20 cellular contexts compared by ENCODE assay signal in the genomic region with DNA sequence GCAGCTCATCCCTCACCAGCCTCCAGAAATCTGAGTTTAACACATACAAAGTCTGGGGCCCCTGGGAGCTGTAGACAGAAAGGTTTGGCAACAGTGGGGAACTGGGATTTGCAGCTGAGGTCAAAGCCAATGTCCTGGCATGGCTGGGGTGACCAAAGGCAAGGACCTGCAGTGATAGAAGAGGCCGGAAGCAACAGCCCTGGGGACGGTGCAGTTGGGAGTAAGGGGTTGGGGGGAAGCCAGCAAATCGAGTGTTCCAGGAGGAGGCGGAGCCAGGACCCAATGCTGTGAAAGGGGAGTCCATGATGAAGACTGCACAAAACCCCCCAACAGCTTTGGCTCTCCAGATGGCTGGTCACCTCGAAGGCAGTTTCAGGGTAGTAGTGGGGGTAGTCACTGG.
DNase-seq lines count a peak whose midpoint lies in the region; ATAC-seq and TF ChIP-seq lines count a peak whose summit lies in the region.
"Had no signal": no experiment of that assay in that cellular context is flagged by ENCODE, and none has a peak within 500 bp of the region (broad histone marks: within the 10 kb centered on the region; RNA-seq: fewer than 3 reads in every experiment).

No MANE protein-coding gene starts in this region.

- H3K27me3 ChIP-seq in AG04450 (ENCODE audit: control insufficient read depth, insufficient read depth, low read length) (peaks cover 15% of the 10 kb centered on the region), mesenchymal stem cell (ENCODE audit: control insufficient read depth in 1 of 2, insufficient read depth in 1 of 2, low read length in 2 of 2) (peaks cover 0 to 22% of the 10 kb centered on the region in 2 experiments)
- peaks cover 9% of the 10 kb centered on the region for H3K27me3 ChIP-seq in CD4-positive, CD25-positive, alpha-beta regulatory T cell (ENCODE audit: control insufficient read depth, insufficient read depth, low read length)
- H3K27me3 ChIP-seq: brain microvascular endothelial cell, Peyer's patch had no signal

- H3K4me1 Mint-ChIP-seq in CD4-positive, CD25-positive, alpha-beta regulatory T cell = peaks cover 1 to 17% (median 6%) of the 10 kb centered on the region in 4 donors
- H3K4me1 Mint-ChIP-seq in WTC11 = peaks cover 26% of the 10 kb centered on the region
- H3K4me1 Mint-ChIP-seq in type B pancreatic cell (ENCODE audit: unreplicated experiment) = peaks cover 46% of the 10 kb centered on the region

- peak overlapping the region; percentile 11 for H3K27ac ChIP-seq in AG04450 (ENCODE audit: low read depth, low read length)
- H3K27ac ChIP-seq in CD4-positive, CD25-positive, alpha-beta regulatory T cell (ENCODE audit: insufficient read depth, low read length, poor library complexity, severe bottlenecking) = no peak overlapping the region
- H3K27ac ChIP-seq in mesenchymal stem cell (ENCODE audit: low read length, poor library complexity, severe bottlenecking) = no peak overlapping the region
- H3K27ac ChIP-seq: brain microvascular endothelial cell, Peyer's patch had no signal

- H3K23ac ChIP-seq in mesenchymal stem cell (ENCODE audit: low read length in 2 of 2) = no peak overlapping the region

- H3K9me3 Mint-ChIP-seq in CD4-positive, CD25-positive, alpha-beta regulatory T cell = no peaks in the 10 kb centered on the region
- H3K9me3 Mint-ChIP-seq in WTC11 = no peaks in the 10 kb centered on the region
- H3K9me3 Mint-ChIP-seq in type B pancreatic cell = no peaks in the 10 kb centered on the region
- H3K9me3 Mint-ChIP-seq: activated CD4-positive, alpha-beta memory T cell treated with anti-CD3 and anti-CD28 coated beads for 36 hours; naive thymus-derived CD8-positive, alpha-beta T cell had no signal

- no peaks in the 10 kb centered on the region for H3K36me3 ChIP-seq in CD4-positive, CD25-positive, alpha-beta regulatory T cell (ENCODE audit: control insufficient read depth, insufficient read depth, low read length)
- H3K36me3 ChIP-seq in mesenchymal stem cell (ENCODE audit: control insufficient read depth in 1 of 2, insufficient read depth in 2 of 2, low read depth in 1 of 2, low read length in 2 of 2) = no peaks in the 10 kb centered on the region
- H3K36me3 ChIP-seq: brain microvascular endothelial cell, Peyer's patch had no signal

- peaks cover 7% of the 10 kb centered on the region for H3K4me1 ChIP-seq in CD4-positive, CD25-positive, alpha-beta regulatory T cell (ENCODE audit: control insufficient read depth, insufficient read depth, low read length, poor library complexity, severe bottlenecking)
- no peaks in the 10 kb centered on the region for H3K4me1 ChIP-seq in mesenchymal stem cell (ENCODE audit: control insufficient read depth, insufficient read depth, low read depth, low read length)

- no peak overlapping the region for H3K4ac ChIP-seq in mesenchymal stem cell (ENCODE audit: low read depth in 1 of 2, low read length in 2 of 2)

- no peaks in the 10 kb centered on the region for H3K79me1 ChIP-seq in mesenchymal stem cell (replicated peaks; ENCODE audit: low read length, poor library complexity, severe bottlenecking)

- H2AFZ ChIP-seq in mesenchymal stem cell (ENCODE audit: low read depth, low read length) = no peak overlapping the region

- H3K27ac Mint-ChIP-seq in CD4-positive, CD25-positive, alpha-beta regulatory T cell = peak overlapping the region in 2 of 3 donors; percentile 71 to 73
- H3K27ac Mint-ChIP-seq in WTC11 (0 out of 2 replicates have a peak overlapping the region, but pooled peaks have one; percentile 1), type B pancreatic cell (no peak overlapping the region)
- H3K27ac Mint-ChIP-seq: activated CD4-positive, alpha-beta memory T cell treated with anti-CD3 and anti-CD28 coated beads for 36 hours had no signal

- no peak for DNase-seq in AG04450 (ENCODE audit: low read depth, low spot score)
- no peak for DNase-seq in CD4-positive, CD25-positive, alpha-beta regulatory T cell
- no peak for DNase-seq in WTC11 (ENCODE audit: low spot score)
- DNase-seq in mesenchymal stem cell = no peak
- DNase-seq in NCI-H1694 (lab: John Stamatoyannopoulos, UW) = no peak
- no peak for DNase-seq in type B pancreatic cell (ENCODE audit: extremely low spot score, unreplicated experiment)
- no peak for DNase-seq in stimulated activated CD4-positive, alpha-beta T cell treated with anti-CD3 and anti-CD28 coated beads, Interleukin-1b, Interleukin-23, amount 100 ng/mL, for 48 hours
- DNase-seq: activated CD4-positive, alpha-beta memory T cell treated with anti-CD3 and anti-CD28 coated beads for 36 hours; activated T-cell treated with anti-CD3 and anti-CD28 coated beads for 4 hours; brain microvascular endothelial cell; effector CD4-positive, alpha-beta T cell; midbrain; naive thymus-derived CD8-positive, alpha-beta T cell; NCI-H1092; NCI-H187 treated with DMSO at 0.1 percent for 48 hours; NCI-H524 treated with DMSO at 0.1 percent for 48 hours; Peyer's patch; small intestine; stimulated activated CD4-positive, alpha-beta T cell treated with anti-CD3 and anti-CD28 coated beads, Interleukin-2, amount 100 ng/mL, for 24 hours had no signal

- H3K4me3 Mint-ChIP-seq in CD4-positive, CD25-positive, alpha-beta regulatory T cell = no peak overlapping the region
- no peak overlapping the region for H3K4me3 Mint-ChIP-seq in WTC11
- H3K4me3 Mint-ChIP-seq in type B pancreatic cell = no peak overlapping the region
- H3K4me3 Mint-ChIP-seq: activated CD4-positive, alpha-beta memory T cell treated with anti-CD3 and anti-CD28 coated beads for 36 hours; naive thymus-derived CD8-positive, alpha-beta T cell had no signal

- H2AK5ac ChIP-seq in mesenchymal stem cell (ENCODE audit: low read length, severe bottlenecking) = no peak overlapping the region

- H3K27me3 Mint-ChIP-seq in CD4-positive, CD25-positive, alpha-beta regulatory T cell = peaks cover 14% of the 10 kb centered on the region
- peaks cover 3% of the 10 kb centered on the region for H3K27me3 Mint-ChIP-seq in WTC11 (ENCODE audit: low read depth)
- peaks cover 8% of the 10 kb centered on the region for H3K27me3 Mint-ChIP-seq in type B pancreatic cell

- peak overlapping the region; percentile 12 to 49 for H2BK12ac ChIP-seq in mesenchymal stem cell (ENCODE audit: low read length in 2 of 2)

- CTCF ChIA-PET in AG04450 (lab: Charles Lee) (interaction anchor here (1.3 to 7.6 kb wide), 5 partner anchors 11 to 646 kb away, joined by 3 to 176 read pairs (median 4); no protein-coding TSS in a partner anchor), WTC11 (lab: Charles Lee) (interaction anchor here (0.8 to 5.3 kb wide), 5 partner anchors 9 to 333 kb away, joined by 3 to 112 read pairs (median 5); partner anchors contain the start of gene ARHGEF3)

- peak overlapping the region; percentile 31 for H2BK15ac ChIP-seq in mesenchymal stem cell (ENCODE audit: low read depth, poor library complexity, severe bottlenecking)

- H4K8ac ChIP-seq in mesenchymal stem cell (ENCODE audit: low read length) = no peak overlapping the region

- ATAC-seq in CD4-positive, CD25-positive, alpha-beta regulatory T cell (ENCODE audit: low read depth in 2 of 2) = no peak
- peak; percentile 20 for ATAC-seq in WTC11
- no peak for ATAC-seq in GM21515 (IDR thresholded peaks at IDR 0.05; ENCODE audit: unreplicated experiment)

- H3K4me3 ChIP-seq in AG04450 (ENCODE audit: low read depth, low read length) (no peak overlapping the region), mesenchymal stem cell (ENCODE audit: insufficient read depth in 1 of 2, low read depth in 1 of 2, low read length in 2 of 2) (peak overlapping the region in 1 of 2 experiments; percentile 36)
- no peak overlapping the region for H3K4me3 ChIP-seq in CD4-positive, CD25-positive, alpha-beta regulatory T cell (ENCODE audit: low read depth, low read length)
- H3K4me3 ChIP-seq: Peyer's patch had no signal

- peak overlapping the region; percentile 66 for H3K9ac ChIP-seq in mesenchymal stem cell (ENCODE audit: low read length)

- H3K14ac ChIP-seq in mesenchymal stem cell (ENCODE audit: low read length in 2 of 2) = no peak overlapping the region

- peak overlapping the region; percentile 67 for H4K91ac ChIP-seq in mesenchymal stem cell (ENCODE audit: low read length)

- no peak for TF ChIP-seq CTCF in AG04450 (IDR thresholded peaks at IDR 0.05; ENCODE audit: low read depth, low read length)
- TF ChIP-seq CTCF in WTC11 (IDR thresholded peaks at IDR 0.05) = no peak
- no peak for TF ChIP-seq CTCF in type B pancreatic cell (conservative IDR thresholded peaks at IDR 0.05)

- H2BK5ac ChIP-seq in mesenchymal stem cell (ENCODE audit: low read depth, low read length, poor library complexity, severe bottlenecking) = no peak overlapping the region

- WGBS in mesenchymal stem cell = 61% methylated on average over 5 of the region's 5 CpGs

- peak overlapping the region; percentile 49 for H2BK120ac ChIP-seq in mesenchymal stem cell (ENCODE audit: low read depth, low read length)

- H3K4me2 ChIP-seq in mesenchymal stem cell (ENCODE audit: low read length, poor library complexity, severe bottlenecking) = no peak overlapping the region

- H3K36me3 Mint-ChIP-seq in CD4-positive, CD25-positive, alpha-beta regulatory T cell = no peaks in the 10 kb centered on the region
- H3K36me3 Mint-ChIP-seq in WTC11 (no peaks in the 10 kb centered on the region), type B pancreatic cell (no peaks in the 10 kb centered on the region)
- H3K36me3 Mint-ChIP-seq: activated CD4-positive, alpha-beta memory T cell treated with anti-CD3 and anti-CD28 coated beads for 36 hours; naive thymus-derived CD8-positive, alpha-beta T cell had no signal

- H3K18ac ChIP-seq in mesenchymal stem cell (ENCODE audit: low read depth in 1 of 2, low read length in 2 of 2) = no peak overlapping the region

- H3K9me3 ChIP-seq in AG04450 (ENCODE audit: control insufficient read depth, insufficient read depth, low read length) (no peaks in the 10 kb centered on the region), mesenchymal stem cell (ENCODE audit: control insufficient read depth, low read length) (no peaks in the 10 kb centered on the region)
- no peaks in the 10 kb centered on the region for H3K9me3 ChIP-seq in CD4-positive, CD25-positive, alpha-beta regulatory T cell (ENCODE audit: control insufficient read depth in 2 of 2, low read length in 2 of 2)
- H3K9me3 ChIP-seq: Peyer's patch had no signal

- POLR2A ChIA-PET in AG04450 (lab: Yijun Ruan, JAX) = no interaction called here
- POLR2A ChIA-PET in WTC11 (lab: Charles Lee) = no interaction called here

TF ChIP-seq in WTC11, 78 proteins besides CTCF, POLR2A, EP300 and RAD21 (continues in another document):
- TF ChIP-seq NR3C1 (CRISPR knock-in tag; conservative IDR thresholded peaks at IDR 0.05; ENCODE audit: low read depth) (no peak), OVOL2 (CRISPR knock-in tag; IDR thresholded peaks at IDR 0.05; ENCODE audit: borderline replicate concordance) (no peak)
